8 cellular contexts compared by ENCODE assay signal in genomic region chr12:63917864-63918742, GRCh38.
DNase-seq lines count a peak whose midpoint lies in the region; ATAC-seq and TF ChIP-seq lines count a peak whose summit lies in the region.

No MANE protein-coding gene starts in this region.

- WGBS in gastroesophageal sphincter (ENCODE audit: low coverage in 1 of 2), 2 donors: 65 to 79% methylated on average over 10 of the region's 10 CpGs

- H3K27ac ChIP-seq in gastroesophageal sphincter (peak overlapping the region in 2 of 4 donors; percentile 7 to 52), thoracic aorta (no peak overlapping the region)

- TF ChIP-seq EP300 in gastroesophageal sphincter (IDR thresholded peaks at IDR 0.05): no peak

- H3K9me3 ChIP-seq in gastroesophageal sphincter: no peaks in the 10 kb centered on the region
- H3K9me3 ChIP-seq in thoracic aorta: no peaks in the 10 kb centered on the region

- H3K27me3 Mint-ChIP-seq in stimulated activated naive CD8-positive, alpha-beta T cell treated with anti-CD3 and anti-CD28 coated beads, Interleukin-15, amount 100 ng/mL, for 72 hours: no peaks in the 10 kb centered on the region

- peaks cover 0 to 43% (median 12%) of the 10 kb centered on the region in 3 donors for H3K4me1 ChIP-seq in gastroesophageal sphincter
- H3K4me1 ChIP-seq in thoracic aorta (ENCODE audit: control insufficient read depth in 1 of 2, low read depth in 2 of 2): peaks cover 16 to 29% of the 10 kb centered on the region in 2 donors

- H3K9me3 Mint-ChIP-seq in stimulated activated naive CD8-positive, alpha-beta T cell treated with anti-CD3 and anti-CD28 coated beads, Interleukin-15, amount 100 ng/mL, for 72 hours: no peaks in the 10 kb centered on the region

- ATAC-seq in GM18508 (IDR thresholded peaks at IDR 0.05; ENCODE audit: insufficient read depth, unreplicated experiment) (peak; percentile 68), HG02884 (IDR thresholded peaks at IDR 0.05; ENCODE audit: unreplicated experiment) (peak; percentile 63), gastroesophageal sphincter (peak; percentile 84), thoracic aorta (ENCODE audit: insufficient number of reproducible peaks, low FRiP score, low read depth) (peak; percentile 17)
- ATAC-seq in stimulated activated naive CD8-positive, alpha-beta T cell treated with anti-CD3 and anti-CD28 coated beads, Interleukin-15, amount 100 ng/mL, for 72 hours: no peak

- no peaks in the 10 kb centered on the region for H3K4me1 Mint-ChIP-seq in stimulated activated naive CD8-positive, alpha-beta T cell treated with anti-CD3 and anti-CD28 coated beads, Interleukin-15, amount 100 ng/mL, for 72 hours

- H3K4me3 ChIP-seq in gastroesophageal sphincter (no peak overlapping the region), thoracic aorta (no peak overlapping the region)

- H3K36me3 ChIP-seq in gastroesophageal sphincter: no peaks in the 10 kb centered on the region
- no peaks in the 10 kb centered on the region for H3K36me3 ChIP-seq in thoracic aorta

- no peak overlapping the region for H3K4me3 Mint-ChIP-seq in stimulated activated naive CD8-positive, alpha-beta T cell treated with anti-CD3 and anti-CD28 coated beads, Interleukin-15, amount 100 ng/mL, for 72 hours

- DNase-seq in SHP77 treated with DMSO at 0.1 percent for 48 hours (lab: John Stamatoyannopoulos, UW) (peak; percentile 50), thoracic aorta (ENCODE audit: low spot score) (no peak), HUDEP-2 (lab: John Stamatoyannopoulos, UW; ENCODE audit: unreplicated experiment in 76 of 76) (no peak), putamen (ENCODE audit: low spot score) (no peak)
- no peak for DNase-seq in stimulated activated naive CD8-positive, alpha-beta T cell treated with anti-CD3 and anti-CD28 coated beads, Interleukin-15, amount 100 ng/mL, for 72 hours

- TF ChIP-seq CTCF in gastroesophageal sphincter (IDR thresholded peaks at IDR 0.05): no peak
- no peak for TF ChIP-seq CTCF in thoracic aorta (IDR thresholded peaks at IDR 0.05)

- no peak for TF ChIP-seq POLR2A in gastroesophageal sphincter (IDR thresholded peaks at IDR 0.05)

- H3K27ac Mint-ChIP-seq in stimulated activated naive CD8-positive, alpha-beta T cell treated with anti-CD3 and anti-CD28 coated beads, Interleukin-15, amount 100 ng/mL, for 72 hours: no peak overlapping the region

- no peaks in the 10 kb centered on the region for H3K27me3 ChIP-seq in gastroesophageal sphincter
- no peaks in the 10 kb centered on the region for H3K27me3 ChIP-seq in thoracic aorta (replicated peaks; ENCODE audit: insufficient read depth)
